Comparison of ENCODE assay signal across 23 cellular contexts in the genomic region with DNA sequence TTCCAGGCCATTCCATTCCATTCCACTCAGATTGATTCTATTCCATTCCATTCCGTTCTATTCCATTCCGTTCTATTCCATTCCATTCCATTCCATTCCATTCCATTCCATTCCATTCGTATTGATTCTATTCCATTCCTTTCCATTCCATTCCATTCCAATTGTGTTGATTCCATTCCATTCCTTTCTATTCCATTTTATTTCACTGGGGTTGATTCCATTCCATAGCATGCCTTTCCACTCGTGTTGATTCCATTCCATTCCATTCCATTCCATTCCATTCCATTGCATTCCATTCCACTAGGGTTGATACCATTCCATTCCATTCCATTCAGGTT.
A peak's percentile ranks its signal among the peaks of the same experiment; 100 is the strongest.
DNase-seq lines count a peak whose midpoint lies in the region; ATAC-seq, FAIRE-seq and TF ChIP-seq lines count a peak whose summit lies in the region.
"Had no signal": no experiment of that assay in that cellular context is flagged by ENCODE, and none has a peak within 500 bp of the region (broad histone marks: within the 10 kb centered on the region; RNA-seq: fewer than 3 reads in every experiment).

No MANE protein-coding gene starts in this region.

- no peak overlapping the region for H3K27ac ChIP-seq in small intestine (ENCODE audit: low read depth in 1 of 2, low read length in 1 of 2)
- H3K27ac ChIP-seq: ascending aorta, gastroesophageal sphincter, thyroid gland had no signal

- no peaks in the 10 kb centered on the region for H3K4me1 ChIP-seq in small intestine (ENCODE audit: control insufficient read depth in 2 of 2, insufficient read depth in 1 of 2, low read depth in 1 of 2, low read length in 1 of 2)
- H3K4me1 ChIP-seq: ascending aorta, gastroesophageal sphincter, thyroid gland had no signal

- no peak for FAIRE-seq in small intestine (lab: Jason Lieb, UNC)
- FAIRE-seq: colon, HepG2 had no signal

- peaks cover 6% of the 10 kb centered on the region for H3K9me3 ChIP-seq in small intestine (ENCODE audit: control insufficient read depth, low read depth)
- H3K9me3 ChIP-seq: gastroesophageal sphincter, thyroid gland had no signal

- no peak for TF ChIP-seq CTCF in choroid plexus epithelial cell (conservative IDR thresholded peaks at IDR 0.05; ENCODE audit: low read depth, low read length)

- no peak for ATAC-seq in GM21447 (IDR thresholded peaks at IDR 0.05; ENCODE audit: unreplicated experiment)

- no peaks in the 10 kb centered on the region for H3K36me3 ChIP-seq in small intestine (ENCODE audit: control insufficient read depth in 2 of 2, insufficient read depth in 2 of 2, low read length in 2 of 2)
- H3K36me3 ChIP-seq: ascending aorta, gastroesophageal sphincter, thyroid gland had no signal

- H3K4me3 ChIP-seq in choroid plexus epithelial cell (ENCODE audit: low read depth, low read length) = no peak overlapping the region
- no peak overlapping the region for H3K4me3 ChIP-seq in small intestine (ENCODE audit: low read depth in 1 of 2, low read length in 2 of 2)
- H3K4me3 ChIP-seq: ascending aorta, gastroesophageal sphincter, thyroid gland had no signal

- peak; percentile 16 for DNase-seq in M059J (ENCODE audit: low read depth)
- DNase-seq in choroid plexus epithelial cell (ENCODE audit: low read depth) = peak; percentile 15
- DNase-seq in foreskin melanocyte = peak; percentile 52
- DNase-seq in small intestine = peak; percentile 28
- DNase-seq in middle frontal gyrus (ENCODE audit: extremely low spot score, low spot score) = no peak
- no peak for DNase-seq in activated naive CD4-positive, alpha-beta T cell (lab: John Stamatoyannopoulos, UW)
- DNase-seq: activated CD4-positive, alpha-beta T cell treated with anti-CD3 and anti-CD28 coated beads for 4 hours; DMS79 treated with DMSO at 0.1 percent for 48 hours; endodermal cell; left colon; MM.1S; NCI-H1694; NCI-H69; nephron progenitor cell; SHP77; stimulated activated CD4-positive, alpha-beta T cell treated with anti-CD3 and anti-CD28 coated beads, Interleukin-2, amount 100 ng/mL, for 24 hours; stimulated activated naive CD4-positive, alpha-beta T cell; thyroid gland had no signal

- WGBS in small intestine, 3 donors = 69 to 74% (median 72%) methylated on average over 4 of the region's 4 CpGs

- no peaks in the 10 kb centered on the region for H3K27me3 ChIP-seq in small intestine (ENCODE audit: control insufficient read depth in 2 of 2, insufficient read depth in 2 of 2, low read length in 2 of 2)
- H3K27me3 ChIP-seq: ascending aorta, gastroesophageal sphincter, thyroid gland had no signal

Comparison
In these comparisons a context has a peak if more than half of its experiments do, and no peak if none do; other contexts are left out.
1. DNase-seq: peak in M059J (single experiment), choroid plexus epithelial cell (single experiment), foreskin melanocyte (single experiment) and small intestine (single experiment); none in middle frontal gyrus (single experiment) and activated naive CD4-positive, alpha-beta T cell (0 of 4).